In the genomic region with DNA sequence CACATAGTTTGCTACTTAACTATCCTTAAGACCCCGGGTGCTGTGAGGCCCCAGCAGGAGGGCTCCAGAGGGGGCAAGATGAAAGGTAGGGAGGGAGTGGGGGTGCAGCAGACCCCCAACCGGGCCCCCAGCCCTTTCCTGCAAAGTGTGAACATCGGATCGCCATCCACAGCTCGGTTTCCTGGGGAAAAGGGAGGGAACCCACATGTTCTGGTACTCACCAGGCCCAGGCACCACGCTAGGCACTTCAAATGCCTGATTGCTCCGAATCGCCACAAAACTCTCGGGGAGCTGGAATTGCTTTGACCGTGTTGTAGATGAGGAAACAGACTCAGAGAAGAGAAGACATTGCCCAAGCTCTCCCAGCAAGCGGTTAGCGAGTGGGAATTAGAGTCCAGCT, we compare ENCODE assay signal across 16 cellular contexts.
"Had no signal": no experiment of that assay in that cellular context is flagged by ENCODE, and none has a peak within 500 bp of the region (broad histone marks: within the 10 kb centered on the region; RNA-seq: fewer than 3 reads in every experiment).

No MANE protein-coding gene starts in this region.

- H3K27ac ChIP-seq: dorsolateral prefrontal cortex, gastroesophageal sphincter, heart right ventricle, thoracic aorta had no signal

- H3K4me3 Mint-ChIP-seq: activated CD4-positive, alpha-beta T cell treated with anti-CD3 and anti-CD28 coated beads for 36 hours; activated T-cell treated with anti-CD3 and anti-CD28 coated beads, Interleukin-2, amount 50 U/mL, for 24 hours; endodermal cell; naive thymus-derived CD8-positive, alpha-beta T cell; stimulated activated naive CD8-positive, alpha-beta T cell treated with anti-CD3 and anti-CD28 coated beads, Interleukin-15, amount 100 ng/mL, for 72 hours had no signal

- ATAC-seq: activated CD4-positive, alpha-beta T cell treated with anti-CD3 and anti-CD28 coated beads for 36 hours; gastroesophageal sphincter; heart right ventricle; mucosa of descending colon; naive thymus-derived CD8-positive, alpha-beta T cell; sciatic nerve; stimulated activated naive CD8-positive, alpha-beta T cell treated with anti-CD3 and anti-CD28 coated beads, Interleukin-15, amount 100 ng/mL, for 72 hours had no signal

- H3K9me3 Mint-ChIP-seq: activated T-cell treated with anti-CD3 and anti-CD28 coated beads, Interleukin-2, amount 50 U/mL, for 24 hours; endodermal cell; naive thymus-derived CD8-positive, alpha-beta T cell; stimulated activated naive CD8-positive, alpha-beta T cell treated with anti-CD3 and anti-CD28 coated beads, Interleukin-15, amount 100 ng/mL, for 72 hours had no signal

- H3K27ac Mint-ChIP-seq: activated CD4-positive, alpha-beta T cell treated with anti-CD3 and anti-CD28 coated beads for 36 hours; activated T-cell treated with anti-CD3 and anti-CD28 coated beads, Interleukin-2, amount 50 U/mL, for 24 hours; endodermal cell; progenitor cell of endocrine pancreas had no signal

- H3K9me3 ChIP-seq: gastroesophageal sphincter, heart right ventricle, mucosa of descending colon, thoracic aorta had no signal

- H3K36me3 ChIP-seq: gastroesophageal sphincter, heart right ventricle, thoracic aorta had no signal

- H3K4me1 Mint-ChIP-seq: activated CD4-positive, alpha-beta T cell treated with anti-CD3 and anti-CD28 coated beads for 36 hours; naive thymus-derived CD8-positive, alpha-beta T cell; stimulated activated naive CD8-positive, alpha-beta T cell treated with anti-CD3 and anti-CD28 coated beads, Interleukin-15, amount 100 ng/mL, for 72 hours had no signal

- DNase-seq: activated CD4-positive, alpha-beta T cell treated with anti-CD3 and anti-CD28 coated beads for 36 hours; activated effector memory CD4-positive, alpha-beta T cell treated with Interleukin-2 at 50 U/mL for 16 hours; activated naive CD4-positive, alpha-beta T cell treated with anti-CD3 and anti-CD28 coated beads, Interleukin-2, amount 50 U/mL, for 16 hours; dorsolateral prefrontal cortex; endodermal cell; erythroblast; heart right ventricle; mucosa of descending colon; naive thymus-derived CD8-positive, alpha-beta T cell; nucleus accumbens; stimulated activated naive CD8-positive, alpha-beta T cell treated with anti-CD3 and anti-CD28 coated beads, Interleukin-15, amount 100 ng/mL, for 72 hours had no signal

- H3K36me3 Mint-ChIP-seq: naive thymus-derived CD8-positive, alpha-beta T cell had no signal

- H3K4me3 ChIP-seq: dorsolateral prefrontal cortex, gastroesophageal sphincter, heart right ventricle, mucosa of descending colon, thoracic aorta had no signal

- H3K4me1 ChIP-seq: gastroesophageal sphincter, heart right ventricle had no signal
